ENCODE assay signal across 14 cellular contexts in genomic region chr19:42857544-42857867, GRCh38. TPM values are rescaled to one million over a fixed set of nuclear protein-coding genes. Genes with fewer than 3 reads are reported as not detected.
"Had no signal": no experiment of that assay in that cellular context is flagged by ENCODE, and none has a peak within 500 bp of the region (broad histone marks: within the 10 kb centered on the region; RNA-seq: fewer than 3 reads in every experiment).

No MANE protein-coding gene starts in this region.

- H3K4me3 Mint-ChIP-seq: activated CD4-positive, alpha-beta T cell treated with anti-CD3 and anti-CD28 coated beads for 36 hours; activated naive CD4-positive, alpha-beta T cell treated with anti-CD3 and anti-CD28 coated beads, Interleukin-2, amount 10 ng/mL, durations not matched to agents 7 days and 5 days; stimulated activated effector memory CD8-positive, alpha-beta T cell treated with anti-CD3 and anti-CD28 coated beads, Interleukin-12 subunit alpha, Interleukin-12 subunit beta, amount 100 ng/mL, for 72 hours had no signal

- H3K36me3 ChIP-seq: thyroid gland had no signal

- H3K27ac Mint-ChIP-seq: activated CD4-positive, alpha-beta T cell treated with anti-CD3 and anti-CD28 coated beads for 36 hours; activated naive CD4-positive, alpha-beta T cell treated with anti-CD3 and anti-CD28 coated beads, Interleukin-2, amount 10 ng/mL, durations not matched to agents 7 days and 5 days; progenitor cell of endocrine pancreas; stimulated activated effector memory CD8-positive, alpha-beta T cell treated with anti-CD3 and anti-CD28 coated beads, Interleukin-12 subunit alpha, Interleukin-12 subunit beta, amount 100 ng/mL, for 72 hours had no signal

- ATAC-seq: activated CD4-positive, alpha-beta T cell treated with anti-CD3 and anti-CD28 coated beads for 36 hours; right cardiac atrium; stimulated activated effector memory CD8-positive, alpha-beta T cell treated with anti-CD3 and anti-CD28 coated beads, Interleukin-12 subunit alpha, Interleukin-12 subunit beta, amount 100 ng/mL, for 72 hours had no signal

- H3K4me3 ChIP-seq: smooth muscle cell, thyroid gland had no signal

- H3K4me1 Mint-ChIP-seq: activated CD4-positive, alpha-beta T cell treated with anti-CD3 and anti-CD28 coated beads for 36 hours; activated naive CD4-positive, alpha-beta T cell treated with anti-CD3 and anti-CD28 coated beads, Interleukin-2, amount 10 ng/mL, durations not matched to agents 7 days and 5 days; stimulated activated effector memory CD8-positive, alpha-beta T cell treated with anti-CD3 and anti-CD28 coated beads, Interleukin-12 subunit alpha, Interleukin-12 subunit beta, amount 100 ng/mL, for 72 hours had no signal

- H3K36me3 Mint-ChIP-seq: activated naive CD4-positive, alpha-beta T cell treated with anti-CD3 and anti-CD28 coated beads, Interleukin-2, amount 10 ng/mL, durations not matched to agents 7 days and 5 days; stimulated activated effector memory CD8-positive, alpha-beta T cell treated with anti-CD3 and anti-CD28 coated beads, Interleukin-12 subunit alpha, Interleukin-12 subunit beta, amount 100 ng/mL, for 72 hours had no signal

- H3K4me2 ChIP-seq: smooth muscle cell had no signal

- H3K9me3 Mint-ChIP-seq: stimulated activated effector memory CD8-positive, alpha-beta T cell treated with anti-CD3 and anti-CD28 coated beads, Interleukin-12 subunit alpha, Interleukin-12 subunit beta, amount 100 ng/mL, for 72 hours had no signal

- H3K27me3 Mint-ChIP-seq: activated naive CD4-positive, alpha-beta T cell treated with anti-CD3 and anti-CD28 coated beads, Interleukin-2, amount 10 ng/mL, durations not matched to agents 7 days and 5 days; progenitor cell of endocrine pancreas had no signal

- H3K4me1 ChIP-seq: thyroid gland had no signal

- H3K27me3 ChIP-seq: thyroid gland had no signal

- DNase-seq: activated CD4-positive, alpha-beta T cell treated with anti-CD3 and anti-CD28 coated beads for 36 hours; central memory CD4-positive, alpha-beta T cell; cortex of kidney; effector memory CD4-positive, alpha-beta T cell; kidney glomerular epithelial cell; naive B cell; right cardiac atrium; thyroid gland had no signal

- H3K9me3 ChIP-seq: thyroid gland had no signal

- H3K27ac ChIP-seq: epithelial cell of prostate, thyroid gland had no signal

RNA-seq across cellular contexts. Expression of gene PSG1, which starts 22.0 kb away (rescaled TPM):
- total RNA-seq: activated CD4-positive, alpha-beta T cell treated with anti-CD3 and anti-CD28 coated beads for 36 hours; lower leg skin; progenitor cell of endocrine pancreas; right cardiac atrium; smooth muscle cell had no signal
